ENCODE assay signal across 41 cellular contexts in the genomic region with DNA sequence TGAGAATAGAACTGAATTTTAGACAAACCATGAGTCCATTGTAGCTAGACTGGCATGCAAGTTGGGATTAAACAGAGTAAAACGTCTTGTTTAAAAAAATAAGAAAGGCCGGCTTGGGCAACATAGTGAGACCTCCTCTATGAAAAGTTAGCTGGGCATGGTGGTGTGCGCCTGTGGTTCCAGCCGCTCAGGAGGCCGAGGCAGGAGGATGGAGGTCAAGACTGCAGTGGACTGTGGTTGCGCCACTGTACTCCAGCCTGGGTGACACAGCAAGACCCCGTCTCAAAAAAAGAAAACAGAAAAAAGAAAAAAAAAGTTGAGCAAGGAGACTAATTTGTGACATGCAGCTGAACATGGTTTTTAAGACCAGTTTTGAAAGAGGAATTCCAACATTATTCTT. TPM values are rescaled to one million over a fixed set of nuclear protein-coding genes. Genes with fewer than 3 reads are reported as not detected.
"Had no signal": no experiment of that assay in that cellular context is flagged by ENCODE, and none has a peak within 500 bp of the region (broad histone marks: within the 10 kb centered on the region; RNA-seq: fewer than 3 reads in every experiment).

No MANE protein-coding gene starts in this region.

- H3K27me3 Mint-ChIP-seq: activated naive CD4-positive, alpha-beta T cell treated with anti-CD3 and anti-CD28 coated beads, Interleukin-2, amount 10 ng/mL, durations not matched to agents 7 days and 5 days; activated naive CD4-positive, alpha-beta T cell treated with anti-CD3 and anti-CD28 coated beads, Interleukin-2, amount 50 U/mL, for 24 hours; activated naive CD8-positive, alpha-beta T cell; activated naive CD8-positive, alpha-beta T cell treated with anti-CD3 and anti-CD28 coated beads for 36 hours; activated naive CD8-positive, alpha-beta T cell treated with anti-CD3 and anti-CD28 coated beads, Interleukin-2, amount 10 ng/mL, durations not matched to agents 7 days and 5 days; activated naive CD8-positive, alpha-beta T cell treated with anti-CD3 and anti-CD28 coated beads, Interleukin-2, amount 50 U/mL, for 24 hours; activated T-cell treated with anti-CD3 and anti-CD28 coated beads, Interleukin-2, amount 50 U/mL, for 24 hours; activated T-helper 17 cell treated with anti-CD3 and anti-CD28 coated beads, Interleukin-2, amount 50 U/mL, for 72 hours; brain; central memory CD8-positive, alpha-beta T cell had no signal

- H3K9me3 Mint-ChIP-seq: activated naive CD4-positive, alpha-beta T cell treated with anti-CD3 and anti-CD28 coated beads for 36 hours; activated naive CD4-positive, alpha-beta T cell treated with anti-CD3 and anti-CD28 coated beads, Interleukin-2, amount 50 U/mL, for 24 hours; activated naive CD4-positive, alpha-beta T cell treated with anti-CD3 and anti-CD28 coated beads, Interleukin-2, amount 50 U/mL, for 72 hours; activated naive CD8-positive, alpha-beta T cell treated with anti-CD3 and anti-CD28 coated beads for 36 hours; activated naive CD8-positive, alpha-beta T cell treated with anti-CD3 and anti-CD28 coated beads, Interleukin-2, amount 50 U/mL, for 24 hours; activated T-cell treated with anti-CD3 and anti-CD28 coated beads, Interleukin-2, amount 50 U/mL, for 24 hours; activated T-cell treated with anti-CD3 and anti-CD28 coated beads, Interleukin-2, amount 50 U/mL, for 4 hours; activated T-cell treated with anti-CD3 and anti-CD28 coated beads, Interleukin-2, amount 50 U/mL, for 72 hours; activated T-helper 1 cell treated with anti-CD3 and anti-CD28 coated beads, Interleukin-12 subunit alpha, Interleukin-12 subunit beta, Interleukin-2, Interleukin-4 antibody, amounts not matched to agents 30 ng/mL and 10 ng/mL and 1 ng/mL, durations not matched to agents 14 hours and 24 hours and 36 hours; activated T-helper 17 cell treated with anti-CD3 and anti-CD28 coated beads, Interleukin-2, amount 50 U/mL, for 72 hours; activated T-helper 2 cell treated with anti-CD3 and anti-CD28 coated beads, Interferon-gamma antibody, Interleukin-2, Interleukin-4, amounts not matched to agents 10 μg/mL and 5 μg/mL and 100 μg/mL, durations not matched to agents 14 hours and 24 hours and 36 hours; central memory CD8-positive, alpha-beta T cell had no signal

- H3K36me3 Mint-ChIP-seq: activated naive CD4-positive, alpha-beta T cell treated with anti-CD3 and anti-CD28 coated beads, Interleukin-2, amount 50 U/mL, for 72 hours; activated naive CD8-positive, alpha-beta T cell; activated naive CD8-positive, alpha-beta T cell treated with anti-CD3 and anti-CD28 coated beads for 36 hours had no signal

- H3K4me1 Mint-ChIP-seq: activated naive CD4-positive, alpha-beta T cell treated with anti-CD3 and anti-CD28 coated beads, Interleukin-2, amount 10 ng/mL, durations not matched to agents 7 days and 5 days; activated naive CD4-positive, alpha-beta T cell treated with anti-CD3 and anti-CD28 coated beads, Interleukin-2, amount 50 U/mL, for 24 hours; activated naive CD8-positive, alpha-beta T cell treated with anti-CD3 and anti-CD28 coated beads for 36 hours; activated naive CD8-positive, alpha-beta T cell treated with anti-CD3 and anti-CD28 coated beads, Interleukin-2, amount 50 U/mL, for 24 hours; activated T-helper 17 cell treated with anti-CD3 and anti-CD28 coated beads, Interleukin-2, amount 50 U/mL, for 72 hours; central memory CD8-positive, alpha-beta T cell had no signal

- H3K4me1 ChIP-seq: ascending aorta, body of pancreas, breast epithelium had no signal

- H3K27ac ChIP-seq: adrenal gland, ascending aorta, body of pancreas, brain microvascular endothelial cell, breast epithelium, cardiac muscle cell had no signal

- H3K9me3 ChIP-seq: adrenal gland, ascending aorta, body of pancreas, breast epithelium had no signal

- H3K27me3 ChIP-seq: adrenal gland, ascending aorta, body of pancreas, brain microvascular endothelial cell, breast epithelium, cardiac muscle cell had no signal

- H3K27ac Mint-ChIP-seq: activated naive CD4-positive, alpha-beta T cell treated with anti-CD3 and anti-CD28 coated beads for 36 hours; activated naive CD4-positive, alpha-beta T cell treated with anti-CD3 and anti-CD28 coated beads, Interleukin-2, amount 10 ng/mL, durations not matched to agents 7 days and 5 days; activated naive CD4-positive, alpha-beta T cell treated with anti-CD3 and anti-CD28 coated beads, Interleukin-2, amount 50 U/mL, for 24 hours; activated naive CD4-positive, alpha-beta T cell treated with anti-CD3 and anti-CD28 coated beads, Interleukin-2, amount 50 U/mL, for 72 hours; activated naive CD8-positive, alpha-beta T cell; activated naive CD8-positive, alpha-beta T cell treated with anti-CD3 and anti-CD28 coated beads for 36 hours; activated naive CD8-positive, alpha-beta T cell treated with anti-CD3 and anti-CD28 coated beads, Interleukin-2, amount 50 U/mL, for 24 hours; activated T-cell treated with anti-CD3 and anti-CD28 coated beads, Interleukin-2, amount 50 U/mL, for 24 hours; activated T-cell treated with anti-CD3 and anti-CD28 coated beads, Interleukin-2, amount 50 U/mL, for 72 hours; activated T-helper 1 cell treated with anti-CD3 and anti-CD28 coated beads, Interleukin-12 subunit alpha, Interleukin-12 subunit beta, Interleukin-2, Interleukin-4 antibody, amounts not matched to agents 30 ng/mL and 10 ng/mL and 1 ng/mL, durations not matched to agents 14 hours and 24 hours and 36 hours; activated T-helper 17 cell treated with anti-CD3 and anti-CD28 coated beads, Interleukin-2, amount 50 U/mL, for 72 hours; activated T-helper 2 cell treated with anti-CD3 and anti-CD28 coated beads, Interferon-gamma antibody, Interleukin-2, Interleukin-4, amounts not matched to agents 10 μg/mL and 5 μg/mL and 100 μg/mL, durations not matched to agents 14 hours and 24 hours and 36 hours; brain had no signal

- H3K36me3 ChIP-seq: brain microvascular endothelial cell, breast epithelium had no signal

- H3K4me3 ChIP-seq: adrenal gland, ascending aorta, body of pancreas, breast epithelium, cardiac muscle cell had no signal

- H3K4me3 Mint-ChIP-seq: activated naive CD4-positive, alpha-beta T cell treated with anti-CD3 and anti-CD28 coated beads for 36 hours; activated naive CD4-positive, alpha-beta T cell treated with anti-CD3 and anti-CD28 coated beads, Interleukin-2, amount 10 ng/mL, durations not matched to agents 7 days and 5 days; activated naive CD4-positive, alpha-beta T cell treated with anti-CD3 and anti-CD28 coated beads, Interleukin-2, amount 50 U/mL, for 24 hours; activated naive CD8-positive, alpha-beta T cell; activated naive CD8-positive, alpha-beta T cell treated with anti-CD3 and anti-CD28 coated beads for 36 hours; activated naive CD8-positive, alpha-beta T cell treated with anti-CD3 and anti-CD28 coated beads, Interleukin-2, amount 10 ng/mL, durations not matched to agents 7 days and 5 days; activated naive CD8-positive, alpha-beta T cell treated with anti-CD3 and anti-CD28 coated beads, Interleukin-2, amount 50 U/mL, for 24 hours; activated T-cell treated with anti-CD3 and anti-CD28 coated beads, Interleukin-2, amount 50 U/mL, for 24 hours; activated T-cell treated with anti-CD3 and anti-CD28 coated beads, Interleukin-2, amount 50 U/mL, for 4 hours; activated T-cell treated with anti-CD3 and anti-CD28 coated beads, Interleukin-2, amount 50 U/mL, for 72 hours; activated T-helper 1 cell treated with anti-CD3 and anti-CD28 coated beads, Interleukin-12 subunit alpha, Interleukin-12 subunit beta, Interleukin-2, Interleukin-4 antibody, amounts not matched to agents 30 ng/mL and 10 ng/mL and 1 ng/mL, durations not matched to agents 14 hours and 24 hours and 36 hours; activated T-helper 17 cell treated with anti-CD3 and anti-CD28 coated beads, Interleukin-2, amount 50 U/mL, for 72 hours; brain; central memory CD8-positive, alpha-beta T cell had no signal

- DNase-seq: activated effector memory CD4-positive, alpha-beta T cell treated with anti-CD3 and anti-CD28 coated beads, Interleukin-2, amount 50 U/mL, for 16 hours; activated effector memory CD4-positive, alpha-beta T cell treated with Interleukin-2 at 50 U/mL for 16 hours; activated gamma-delta T cell; activated gamma-delta T cell treated with Interleukin-2 at 50 U/mL for 16 hours; activated naive CD4-positive, alpha-beta T cell; activated naive CD4-positive, alpha-beta T cell treated with anti-CD3 and anti-CD28 coated beads for 36 hours; activated naive CD4-positive, alpha-beta T cell treated with anti-CD3 and anti-CD28 coated beads, Interleukin-2, amount 10 ng/mL, durations not matched to agents 7 days and 5 days; activated naive CD4-positive, alpha-beta T cell treated with anti-CD3 and anti-CD28 coated beads, Interleukin-2, amount 50 U/mL, for 16 hours; activated naive CD4-positive, alpha-beta T cell treated with Interleukin-2 at 50 U/mL for 16 hours; activated naive CD8-positive, alpha-beta T cell treated with anti-CD3 and anti-CD28 coated beads for 36 hours; activated naive CD8-positive, alpha-beta T cell treated with anti-CD3 and anti-CD28 coated beads, Interleukin-2, amount 10 ng/mL, durations not matched to agents 7 days and 5 days; activated naive CD8-positive, alpha-beta T cell treated with anti-CD3 and anti-CD28 coated beads, Interleukin-2, amount 50 U/mL, for 24 hours; activated T-cell treated with anti-CD3 and anti-CD28 coated beads for 4 hours; activated T-cell treated with anti-CD3 and anti-CD28 coated beads, Interleukin-2, amount 50 U/mL, for 1 hour; activated T-cell treated with anti-CD3 and anti-CD28 coated beads, Interleukin-2, amount 50 U/mL, for 24 hours; activated T-cell treated with anti-CD3 and anti-CD28 coated beads, Interleukin-2, amount 50 U/mL, for 4 hours; activated T-cell treated with anti-CD3 and anti-CD28 coated beads, Interleukin-2, amount 50 U/mL, for 48 hours; activated T-cell treated with anti-CD3 and anti-CD28 coated beads, Interleukin-2, amount 50 U/mL, for 72 hours; adrenal gland; amniotic stem cell; amygdala; anterior cingulate cortex; aorta; body of pancreas; brain microvascular endothelial cell; caudate nucleus; central memory CD4-positive, alpha-beta T cell; cerebellar nuclear complex had no signal

- ATAC-seq: activated naive CD4-positive, alpha-beta T cell treated with anti-CD3 and anti-CD28 coated beads, Interleukin-2, amount 50 U/mL, for 72 hours; activated naive CD8-positive, alpha-beta T cell treated with anti-CD3 and anti-CD28 coated beads, Interleukin-2, amount 50 U/mL, for 24 hours; activated T-cell treated with anti-CD3 and anti-CD28 coated beads, Interleukin-2, amount 50 U/mL, for 4 hours; activated T-cell treated with anti-CD3 and anti-CD28 coated beads, Interleukin-2, amount 50 U/mL, for 72 hours; activated T-helper 17 cell treated with anti-CD3 and anti-CD28 coated beads, Interleukin-2, amount 50 U/mL, for 72 hours; body of pancreas had no signal

RNA-seq across cellular contexts. Expression of a gene that starts 36.6 kb away (rescaled TPM):
- total RNA-seq: activated naive CD4-positive, alpha-beta T cell treated with anti-CD3 and anti-CD28 coated beads for 36 hours; activated naive CD8-positive, alpha-beta T cell treated with anti-CD3 and anti-CD28 coated beads for 36 hours; activated naive CD8-positive, alpha-beta T cell treated with anti-CD3 and anti-CD28 coated beads, Interleukin-2, amount 10 ng/mL, durations not matched to agents 7 days and 5 days; activated T-cell treated with anti-CD3 and anti-CD28 coated beads, Interleukin-2, amount 50 U/mL, for 4 hours; activated T-cell treated with anti-CD3 and anti-CD28 coated beads, Interleukin-2, amount 50 U/mL, for 72 hours; activated T-helper 17 cell treated with anti-CD3 and anti-CD28 coated beads, Interleukin-2, amount 50 U/mL, for 72 hours; activated T-helper 2 cell treated with anti-CD3 and anti-CD28 coated beads, Interferon-gamma antibody, Interleukin-2, Interleukin-4, amounts not matched to agents 10 μg/mL and 5 μg/mL and 100 μg/mL, durations not matched to agents 14 hours and 24 hours and 36 hours; ascending aorta; astrocyte; bronchial epithelial cell had no signal
